ENCODE assay signal across 19 cellular contexts in genomic region chr2:69450735-69451416, GRCh38. TPM values are rescaled to one million over a fixed set of nuclear protein-coding genes. Genes with fewer than 3 reads are reported as not detected.
A peak's percentile ranks its signal among the peaks of the same experiment; 100 is the strongest.
DNase-seq lines count a peak whose midpoint lies in the region; ATAC-seq and TF ChIP-seq lines count a peak whose summit lies in the region.
"Had no signal": no experiment of that assay in that cellular context is flagged by ENCODE, and none has a peak within 500 bp of the region (broad histone marks: within the 10 kb centered on the region; RNA-seq: fewer than 3 reads in every experiment).

No MANE protein-coding gene starts in this region.

- no peak overlapping the region for H2BK5ac ChIP-seq in H9 (ENCODE audit: insufficient read length, low read length)
- no peak overlapping the region for H2BK5ac ChIP-seq in trophoblast cell (ENCODE audit: low read depth, low read length, poor library complexity)

- H2BK12ac ChIP-seq in H9 (ENCODE audit: insufficient read length, low read depth, low read length), result no peak overlapping the region
- H2BK12ac ChIP-seq in trophoblast cell (ENCODE audit: low read length), result no peak overlapping the region

- H3K4me3 Mint-ChIP-seq in H9 (peak overlapping the region; percentile 19 to 39), WTC11 (peak overlapping the region; percentile 39)
- H3K4me3 Mint-ChIP-seq: B cell, CD14-positive monocyte had no signal

- H3K27me3 Mint-ChIP-seq in H9 (ENCODE audit: low read depth), result peaks cover 9% of the 10 kb centered on the region
- peaks cover 9% of the 10 kb centered on the region for H3K27me3 Mint-ChIP-seq in WTC11 (ENCODE audit: low read depth)

- H4K20me1 ChIP-seq in H9 (ENCODE audit: control insufficient read depth, insufficient read depth, insufficient read length), result no peaks in the 10 kb centered on the region

- peak overlapping the region; percentile 31 for H3K4me3 ChIP-seq in iPS-18a (ENCODE audit: low read length)
- no peak overlapping the region for H3K4me3 ChIP-seq in trophoblast cell (ENCODE audit: low read depth, low read length)
- H3K4me3 ChIP-seq in vagina, result no peak overlapping the region
- H3K4me3 ChIP-seq: A549, GM12878, MG63, Peyer's patch had no signal

- H4K5ac ChIP-seq in H9 (ENCODE audit: insufficient read length, low read depth, low read length), result no peak overlapping the region

- peaks cover 65% of the 10 kb centered on the region in 2 experiments for H3K4me1 Mint-ChIP-seq in H9
- peaks cover 47% of the 10 kb centered on the region for H3K4me1 Mint-ChIP-seq in WTC11

- H2BK15ac ChIP-seq in H9 (ENCODE audit: low read depth, low read length), result no peak overlapping the region

- no peak overlapping the region for H3K18ac ChIP-seq in H9 (ENCODE audit: insufficient read length, low read depth, low read length)
- no peak overlapping the region for H3K18ac ChIP-seq in trophoblast cell (ENCODE audit: low read length)

- H3K9ac ChIP-seq in H9 (ENCODE audit: extremely low read depth, insufficient read length, low read length), result no peak overlapping the region
- no peak overlapping the region for H3K9ac ChIP-seq in iPS-18a (ENCODE audit: low read length)
- H3K9ac ChIP-seq in trophoblast cell (ENCODE audit: low read length), result no peak overlapping the region

- POLR2A ChIA-PET in WTC11 (lab: Charles Lee), result no interaction called here

- no peak overlapping the region for H3T11ph ChIP-seq in H9 (ENCODE audit: low read length)

- peak overlapping the region; percentile 15 to 76 (median 17); a peak in 6 of 7 replicates for H3K27ac Mint-ChIP-seq in H9
- H3K27ac Mint-ChIP-seq in WTC11, result peak overlapping the region; percentile 75
- H3K27ac Mint-ChIP-seq: B cell, CD14-positive monocyte had no signal

- H4K8ac ChIP-seq in H9 (replicated peaks; ENCODE audit: insufficient read length, low read depth, low read length) (no peak overlapping the region), trophoblast cell (ENCODE audit: low read depth, low read length) (no peak overlapping the region)

- H3K27me3 ChIP-seq in H9 (ENCODE audit: insufficient read depth, low read length) (no peaks in the 10 kb centered on the region), iPS-18a (ENCODE audit: control insufficient read depth, insufficient read depth, low read length) (no peaks in the 10 kb centered on the region), trophoblast cell (ENCODE audit: insufficient read depth, low read length) (no peaks in the 10 kb centered on the region), vagina (no peaks in the 10 kb centered on the region)
- H3K27me3 ChIP-seq: MG63, Peyer's patch had no signal

- H3K23me2 ChIP-seq in H9 (ENCODE audit: insufficient read length, low read depth, low read length, poor library complexity, severe bottlenecking), result no peaks in the 10 kb centered on the region

- H3K4me1 ChIP-seq in H9 (ENCODE audit: insufficient read depth, low read length), result peaks cover 4% of the 10 kb centered on the region
- H3K4me1 ChIP-seq in iPS-18a (ENCODE audit: control insufficient read depth, low read depth, low read length), result peaks cover 22% of the 10 kb centered on the region
- peaks cover 7 to 9% of the 10 kb centered on the region in 2 experiments for H3K4me1 ChIP-seq in trophoblast cell (ENCODE audit: control insufficient read depth in 1 of 2, insufficient read depth in 2 of 2, low read length in 2 of 2)
- H3K4me1 ChIP-seq in vagina, result no peaks in the 10 kb centered on the region
- H3K4me1 ChIP-seq: A549, Peyer's patch had no signal

- no peak overlapping the region for H3K14ac ChIP-seq in H9 (ENCODE audit: insufficient read depth, low read length)
- H3K14ac ChIP-seq in trophoblast cell (ENCODE audit: low read length), result no peak overlapping the region

- CTCF ChIA-PET in WTC11 (lab: Charles Lee), result interaction anchor here (0.6 to 0.9 kb wide), 2 partner anchors 14 to 272 kb away, joined by 3 to 5 read pairs; partner anchors contain the start of gene NFU1

- H2AFZ ChIP-seq in H9 (ENCODE audit: low read length) (no peak overlapping the region), trophoblast cell (ENCODE audit: insufficient read depth, low read length, poor library complexity) (no peak overlapping the region)

- no peaks in the 10 kb centered on the region for H3K36me3 ChIP-seq in iPS-18a (ENCODE audit: control insufficient read depth, low read depth, low read length)
- H3K36me3 ChIP-seq in trophoblast cell (ENCODE audit: control insufficient read depth in 1 of 2, insufficient read depth in 2 of 2, low read length in 2 of 2), result no peaks in the 10 kb centered on the region
- H3K36me3 ChIP-seq in vagina, result no peaks in the 10 kb centered on the region
- H3K36me3 ChIP-seq: MG63, Peyer's patch had no signal

- H3K9me3 Mint-ChIP-seq in H9 (peaks cover 11 to 13% of the 10 kb centered on the region in 2 experiments), WTC11 (peaks cover 12% of the 10 kb centered on the region)

- ATAC-seq in WTC11, result peak; percentile 70
- ATAC-seq: A549, GM12878, SK-N-SH treated with all-trans-retinoic acid at 6 μM for 48 hours had no signal

- H3K27ac ChIP-seq in H9 (ENCODE audit: insufficient read length, low read depth, low read length), result no peak overlapping the region
- H3K27ac ChIP-seq in iPS-18a (ENCODE audit: low read length), result no peak overlapping the region
- no peak overlapping the region for H3K27ac ChIP-seq in trophoblast cell (ENCODE audit: low read depth, low read length)
- no peak overlapping the region for H3K27ac ChIP-seq in vagina
- H3K27ac ChIP-seq: A549, Peyer's patch had no signal

- H4K91ac ChIP-seq in H9 (ENCODE audit: insufficient read length, low read depth, low read length) (no peak overlapping the region), trophoblast cell (ENCODE audit: low read depth, low read length) (no peak overlapping the region)

- H3K4me2 ChIP-seq in H9 (ENCODE audit: insufficient read depth, insufficient read length, low read length), result peak overlapping the region; percentile 41
- H3K4me2 ChIP-seq in trophoblast cell (ENCODE audit: low read length), result no peak overlapping the region
- H3K4me2 ChIP-seq: A549 had no signal

- H2BK20ac ChIP-seq in H9 (ENCODE audit: low read depth, low read length, poor library complexity, severe bottlenecking), result no peak overlapping the region

- H3K23ac ChIP-seq in H9 (ENCODE audit: insufficient read length, low read depth, low read length), result no peak overlapping the region
- no peak overlapping the region for H3K23ac ChIP-seq in trophoblast cell (ENCODE audit: low read length)

- H2BK120ac ChIP-seq in H9 (ENCODE audit: low read depth, low read length, poor library complexity, severe bottlenecking) (no peak overlapping the region), trophoblast cell (ENCODE audit: insufficient read depth, low read length, poor library complexity) (no peak overlapping the region)

- no peak for TF ChIP-seq POLR2A in vagina (IDR thresholded peaks at IDR 0.05)

- no CpG with 5 or more reads among the region's 6 CpGs for WGBS in H9 (ENCODE audit: extremely low coverage, insufficient read length, low lambda C conversion rate)
- no CpG with 5 or more reads among the region's 6 CpGs for WGBS in trophoblast cell (ENCODE audit: extremely low coverage, insufficient coverage, insufficient read length)

- intact Hi-C loops in vagina (cut with DNase I), result no loop called here

- no peak overlapping the region for H3K4ac ChIP-seq in H9 (ENCODE audit: low read depth, low read length)
- H3K4ac ChIP-seq in trophoblast cell (ENCODE audit: low read depth, low read length), result no peak overlapping the region

- no peaks in the 10 kb centered on the region for H3K9me3 ChIP-seq in H9 (ENCODE audit: control insufficient read depth, low read depth, low read length)
- no peaks in the 10 kb centered on the region for H3K9me3 ChIP-seq in iPS-18a (ENCODE audit: control insufficient read depth, low read depth, low read length)
- no peaks in the 10 kb centered on the region for H3K9me3 ChIP-seq in trophoblast cell (ENCODE audit: insufficient read depth, low read depth, low read length)
- no peaks in the 10 kb centered on the region for H3K9me3 ChIP-seq in vagina
- H3K9me3 ChIP-seq: A549, MG63, Peyer's patch had no signal

- no peaks in the 10 kb centered on the region for H3K79me2 ChIP-seq in H9 (ENCODE audit: insufficient read depth, low read length)
- H3K79me2 ChIP-seq in trophoblast cell (ENCODE audit: control insufficient read depth, insufficient read depth, low read length, poor library complexity), result no peaks in the 10 kb centered on the region

- H3K56ac ChIP-seq in H9 (ENCODE audit: insufficient read length, low read depth, low read length), result no peak overlapping the region

- no peak for DNase-seq in H9
- DNase-seq in WTC11 (ENCODE audit: low spot score), result no peak
- peak; percentile 98 to 100 for DNase-seq in trophoblast cell
- DNase-seq in activated CD4-positive, alpha-beta T cell treated with anti-CD3 and anti-CD28 coated beads for 48 hours, result no peak
- DNase-seq in COR-L47 (lab: John Stamatoyannopoulos, UW), result no peak
- no peak for DNase-seq in vagina (ENCODE audit: extremely low spot score in 2 of 2)
- DNase-seq: DMS79, GOT3, MG63, NCI-H1417, NCI-H1694 treated with DMSO at 0.1 percent for 48 hours, NCI-H2107, Peyer's patch had no signal

- no peak for TF ChIP-seq CTCF in H9 (conservative IDR thresholded peaks at IDR 0.05)
- no peak for TF ChIP-seq CTCF in WTC11 (IDR thresholded peaks at IDR 0.05)
- TF ChIP-seq CTCF in vagina (IDR thresholded peaks at IDR 0.05), result no peak

- H3K79me1 ChIP-seq in H9 (ENCODE audit: insufficient read depth, low read depth, low read length, poor library complexity, severe bottlenecking) (no peaks in the 10 kb centered on the region), trophoblast cell (ENCODE audit: low read length) (no peaks in the 10 kb centered on the region)

- no peak overlapping the region for H2AK5ac ChIP-seq in H9 (ENCODE audit: insufficient read length, low read length)
- H2AK5ac ChIP-seq in trophoblast cell (ENCODE audit: low read length), result no peak overlapping the region

- peaks cover 0 to 8% (median 5%) of the 10 kb centered on the region in 3 experiments for H3K36me3 Mint-ChIP-seq in H9 (ENCODE audit: insufficient read depth in 1 of 3, low read depth in 3 of 3)
- peaks cover 10% of the 10 kb centered on the region for H3K36me3 Mint-ChIP-seq in WTC11
- H3K36me3 Mint-ChIP-seq: CD14-positive monocyte had no signal

- no peak overlapping the region for H4K12ac ChIP-seq in trophoblast cell (ENCODE audit: low read depth, low read length)

RNA-seq across cellular contexts. Expression of gene NFU1, which starts 13.6 kb away (rescaled TPM):
- 61.4 and 63.0 TPM in 2 replicates for total RNA-seq in H9 (2021)
- total RNA-seq in WTC11 (2021), result 39.3 to 47.8 TPM (median 46.1 TPM) in 3 replicates
- polyA plus RNA-seq in trophoblast cell (2013), result 85.9 and 87.5 TPM in 2 replicates
- 64.8 TPM for total RNA-seq in vagina

Comparison
In these comparisons a context has a peak if more than half of its experiments do, and no peak if none do; other contexts are left out.
1. DNase-seq: peak in trophoblast cell (2 of 2); none in H9 (single experiment), WTC11 (single experiment), activated CD4-positive, alpha-beta T cell treated with anti-CD3 and anti-CD28 coated beads for 48 hours (single experiment), COR-L47 (single experiment) and vagina (0 of 2).